8 cellular contexts compared by ENCODE assay signal in the genomic region with DNA sequence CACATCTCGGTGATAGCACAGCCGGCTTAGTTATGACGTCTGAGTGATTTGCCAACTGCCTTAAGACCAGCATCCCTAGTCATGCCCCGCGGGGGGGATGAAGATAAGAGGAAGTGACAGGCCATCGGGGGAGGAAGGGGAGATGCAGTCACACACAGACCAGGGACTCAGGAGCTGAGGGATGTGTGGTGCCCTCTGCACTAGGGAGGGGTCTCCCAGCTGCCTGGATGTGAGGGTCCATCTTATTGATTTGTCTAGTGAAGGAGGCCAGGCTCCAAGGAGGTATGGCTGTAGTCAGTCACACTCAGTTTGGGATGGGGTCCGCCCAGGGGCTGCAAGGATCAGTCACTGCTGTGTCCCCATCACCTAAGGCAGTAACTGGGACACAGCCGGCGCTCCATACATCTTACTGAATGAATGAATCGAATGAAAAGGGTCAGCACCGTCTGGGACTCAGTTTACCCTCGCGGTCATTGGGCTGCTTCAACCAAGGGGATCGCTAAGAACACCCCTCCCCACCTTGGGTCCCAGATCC. TPM values are rescaled to one million over a fixed set of nuclear protein-coding genes. Genes with fewer than 3 reads are reported as not detected.
DNase-seq lines count a peak whose midpoint lies in the region; ATAC-seq and TF ChIP-seq lines count a peak whose summit lies in the region.

No MANE protein-coding gene starts in this region.

- H4K20me1 ChIP-seq in OCI-LY3 (ENCODE audit: insufficient read depth, low read length) (no peaks in the 10 kb centered on the region), smooth muscle cell (ENCODE audit: low read depth) (no peaks in the 10 kb centered on the region)

- H3K27me3 ChIP-seq in OCI-LY3 (ENCODE audit: low read depth, low read length) (no peaks in the 10 kb centered on the region), iPS-15b (ENCODE audit: control insufficient read depth, insufficient read depth, low read length) (peaks cover 27% of the 10 kb centered on the region), smooth muscle cell (ENCODE audit: low read depth) (no peaks in the 10 kb centered on the region)

- H3K9ac ChIP-seq in OCI-LY3 (ENCODE audit: low read length) (peak overlapping the region; percentile 70), iPS-15b (ENCODE audit: low read depth, low read length) (no peak overlapping the region), smooth muscle cell (ENCODE audit: low read depth) (peak overlapping the region; percentile 99)

- no peaks in the 10 kb centered on the region for H3K9me3 ChIP-seq in OCI-LY3 (ENCODE audit: insufficient read depth, low read length)
- no peaks in the 10 kb centered on the region for H3K9me3 ChIP-seq in iPS-15b (ENCODE audit: control insufficient read depth, insufficient read depth, low read length)
- H3K9me3 ChIP-seq in smooth muscle cell (replicated peaks; ENCODE audit: low read depth) = no peaks in the 10 kb centered on the region

- TF ChIP-seq CTCF in OCI-LY3 (IDR thresholded peaks at IDR 0.05; ENCODE audit: low read depth, low read length) (no peak), astrocyte of the spinal cord (IDR thresholded peaks at IDR 0.05; ENCODE audit: low read depth, low read length) (no peak), smooth muscle cell (IDR thresholded peaks at IDR 0.05; ENCODE audit: borderline replicate concordance, insufficient read depth, poor library complexity, severe bottlenecking) (no peak)

- peaks cover 33% of the 10 kb centered on the region for H3F3A ChIP-seq in smooth muscle cell (ENCODE audit: low read depth)

- DNase-seq in NCI-H146 (lab: John Stamatoyannopoulos, UW) (peak; percentile 23), NCI-H146 treated with DMSO at 0.1 percent for 48 hours (lab: John Stamatoyannopoulos, UW; ENCODE audit: unreplicated experiment) (no peak), astrocyte of the spinal cord (ENCODE audit: low read depth, low spot score) (peak; percentile 41), smooth muscle cell (lab: John Stamatoyannopoulos, UW; ENCODE audit: unreplicated experiment) (no peak), epidermal melanocyte (ENCODE audit: insufficient read length, low spot score) (no peak)

- peak overlapping the region; percentile 41; the same call in 1 of the 2 replicates for H2AFZ ChIP-seq in OCI-LY3 (ENCODE audit: low read depth, low read length)
- H2AFZ ChIP-seq in smooth muscle cell (ENCODE audit: low read depth) = no peak overlapping the region

- H3K4me1 ChIP-seq in OCI-LY3 (ENCODE audit: low read length) (peaks cover 22% of the 10 kb centered on the region), iPS-15b (ENCODE audit: control insufficient read depth, insufficient read depth, low read length) (no peaks in the 10 kb centered on the region), smooth muscle cell (ENCODE audit: low read depth) (peaks cover 5% of the 10 kb centered on the region)

- WGBS in smooth muscle cell (ENCODE audit: low lambda C conversion rate) = 6% methylated on average over 14 of the region's 14 CpGs

- H3K27ac ChIP-seq in OCI-LY3 (ENCODE audit: low read length) = no peak overlapping the region
- H3K27ac ChIP-seq in smooth muscle cell (ENCODE audit: low read depth) = peak overlapping the region; percentile 99

- H3K4me2 ChIP-seq in OCI-LY3 (ENCODE audit: low read length) = peak overlapping the region; percentile 85
- peak overlapping the region; percentile 96 for H3K4me2 ChIP-seq in smooth muscle cell

- ATAC-seq in GM21360 (IDR thresholded peaks at IDR 0.05; ENCODE audit: unreplicated experiment) = no peak

- in situ Hi-C loops in astrocyte of the spinal cord (cut with HindIII; ENCODE audit: low sequenced_read_pairs) = no loop called here

- no peaks in the 10 kb centered on the region for H3K36me3 ChIP-seq in OCI-LY3 (replicated peaks; ENCODE audit: low read depth, low read length)
- no peaks in the 10 kb centered on the region for H3K36me3 ChIP-seq in iPS-15b (ENCODE audit: control insufficient read depth, insufficient read depth, low read length)
- no peaks in the 10 kb centered on the region for H3K36me3 ChIP-seq in smooth muscle cell (ENCODE audit: low read depth)

- H3K4me3 ChIP-seq in OCI-LY3 (ENCODE audit: low read length) (peak overlapping the region; percentile 88), astrocyte of the spinal cord (ENCODE audit: low read depth, low read length) (peak overlapping the region; percentile 46), iPS-15b (ENCODE audit: low read depth, low read length) (peak overlapping the region; percentile 66), smooth muscle cell (peak overlapping the region; percentile 64)

- no peaks in the 10 kb centered on the region for H3K79me2 ChIP-seq in OCI-LY3 (ENCODE audit: low read length)
- no peaks in the 10 kb centered on the region for H3K79me2 ChIP-seq in smooth muscle cell (ENCODE audit: low read depth)

RNA-seq across cellular contexts. Expression of gene ERCC1, which starts 19.3 kb away (rescaled TPM):
- total RNA-seq in smooth muscle cell = 60.8 and 72.6 TPM in 2 replicates
- 81.5 and 90.4 TPM in 2 replicates for polyA plus RNA-seq in smooth muscle cell

RNA-seq across cellular contexts. Expression of gene FOSB, which starts 24.8 kb away (rescaled TPM):
- 171 and 186 TPM in 2 replicates for total RNA-seq in smooth muscle cell
- 178 and 299 TPM in 2 replicates for polyA plus RNA-seq in smooth muscle cell

RNA-seq across cellular contexts. Expression of gene POLR1G, which starts 36.5 kb away (rescaled TPM):
- 1.4 and 1.6 TPM in 2 replicates for total RNA-seq in smooth muscle cell
- polyA plus RNA-seq in smooth muscle cell = 2.7 and 3.9 TPM in 2 replicates

RNA-seq across cellular contexts. Expression of gene PPP1R13L, which starts 38.1 kb away (rescaled TPM):
- 26.3 and 66.4 TPM in 2 replicates for total RNA-seq in smooth muscle cell
- polyA plus RNA-seq in smooth muscle cell = 28.1 and 77.1 TPM in 2 replicates

RNA-seq across cellular contexts. Expression of gene RTN2, which starts 53.9 kb away (rescaled TPM):
- 6.3 and 20.5 TPM in 2 replicates for total RNA-seq in smooth muscle cell
- 24.4 and 28.0 TPM in 2 replicates for polyA plus RNA-seq in smooth muscle cell

Comparison
In these comparisons a context has a peak if more than half of its experiments do, and no peak if none do; other contexts are left out.
1. DNase-seq: peak in NCI-H146 (single experiment) and astrocyte of the spinal cord (single experiment); none in NCI-H146 treated with DMSO at 0.1 percent for 48 hours (single experiment), smooth muscle cell (single experiment) and epidermal melanocyte (single experiment).
2. Peak in every context shown above with its lines, with median percentiles within 50 percentile points of each other: H3K4me3 ChIP-seq.